ENCODE assay signal across 24 cellular contexts in the genomic region with DNA sequence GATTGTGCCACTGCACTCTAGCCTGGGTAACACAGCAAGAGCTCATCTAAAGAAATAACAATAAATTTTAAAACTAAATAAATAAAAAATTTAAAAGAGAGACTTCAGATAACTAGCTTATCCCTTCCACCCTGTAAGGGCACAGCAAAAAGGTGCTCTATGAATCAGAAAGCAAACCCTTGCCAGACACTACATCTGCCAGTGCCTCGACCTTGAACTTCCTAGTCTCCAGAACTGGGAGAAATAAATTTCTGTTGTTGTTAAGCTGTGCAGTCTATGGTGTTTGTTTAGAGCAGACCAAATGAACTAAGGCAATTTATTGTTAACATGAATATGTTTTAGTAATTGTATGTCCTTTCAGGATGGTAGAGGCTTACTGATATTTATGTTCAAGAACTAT.
A peak's percentile ranks its signal among the peaks of the same experiment; 100 is the strongest.
DNase-seq lines count a peak whose midpoint lies in the region; ATAC-seq, FAIRE-seq and TF ChIP-seq lines count a peak whose summit lies in the region.
"Had no signal": no experiment of that assay in that cellular context is flagged by ENCODE, and none has a peak within 500 bp of the region (broad histone marks: within the 10 kb centered on the region; RNA-seq: fewer than 3 reads in every experiment).

No MANE protein-coding gene starts in this region.

- POLR2A ChIA-PET in HepG2 (lab: Yijun Ruan, JAX): interaction anchor here (1.1 kb wide), 1 partner anchor 9 kb away, joined by 3 read pairs; no protein-coding TSS in a partner anchor

- no peak for TF ChIP-seq POLR2A in adrenal gland (IDR thresholded peaks at IDR 0.05)
- TF ChIP-seq POLR2A in HepG2 (IDR thresholded peaks at IDR 0.05; ENCODE audit: insufficient read depth in 1 of 2, low read depth in 2 of 2, low read length in 2 of 2): no peak
- TF ChIP-seq POLR2A in ovary (IDR thresholded peaks at IDR 0.05): no peak

- peaks cover 5% of the 10 kb centered on the region for H3K36me3 Mint-ChIP-seq in chondrocyte (ENCODE audit: low read depth)
- H3K36me3 Mint-ChIP-seq: CD4-positive, CD25-positive, alpha-beta regulatory T cell; CD8-positive, alpha-beta T cell had no signal

- H3K4me2 ChIP-seq in HepG2 (ENCODE audit: low read depth, low read length): no peak overlapping the region
- H3K4me2 ChIP-seq: BLaER1 had no signal

- H3K4me3 ChIP-seq in adrenal gland (no peak overlapping the region), HepG2 (replicated peaks in 1 of 3; ENCODE audit: insufficient read depth in 1 of 3, low read depth in 2 of 3, low read length in 3 of 3) (no peak overlapping the region), ovary (no peak overlapping the region)
- H3K4me3 ChIP-seq: BLaER1, GM12878, GM23248 had no signal

- CTCF ChIA-PET in HepG2 (lab: Yijun Ruan, JAX; ENCODE audit: low intra/inter-chr PET ratio, low total read pairs): no interaction called here

- TF ChIP-seq RAD21 in HepG2 (CRISPR knock-in tag; IDR thresholded peaks at IDR 0.05): no peak

- no peaks in the 10 kb centered on the region for H4K20me1 ChIP-seq in HepG2 (ENCODE audit: insufficient read depth, low read length)
- H4K20me1 ChIP-seq: BLaER1 had no signal

- H3K4me1 Mint-ChIP-seq in chondrocyte (ENCODE audit: low read depth): peaks cover 22% of the 10 kb centered on the region
- H3K4me1 Mint-ChIP-seq: B cell; CD4-positive, CD25-positive, alpha-beta regulatory T cell had no signal

- H3K79me2 ChIP-seq in HepG2 (ENCODE audit: insufficient read depth, low read length): no peaks in the 10 kb centered on the region

- peak; percentile 30 for FAIRE-seq in HepG2 (lab: Jason Lieb, UNC)
- FAIRE-seq: A204.1, GM12878, GM19239, H1 had no signal

- H3K27ac ChIP-seq in adrenal gland (peak overlapping the region in 2 of 5 donors; percentile 17 to 46), HepG2 (ENCODE audit: extremely low read length, insufficient read depth, low read length) (no peak overlapping the region), ovary (no peak overlapping the region)
- H3K27ac ChIP-seq: 22Rv1, BLaER1, C4-2B, GM23248 had no signal

- H3K9me3 ChIP-seq in adrenal gland (replicated peaks in 1 of 3) (no peaks in the 10 kb centered on the region), HepG2 (ENCODE audit: low read length) (peaks cover 15% of the 10 kb centered on the region), ovary (no peaks in the 10 kb centered on the region)

- no peak for TF ChIP-seq EP300 in HepG2 (IDR thresholded peaks at IDR 0.05; ENCODE audit: low read depth in 2 of 2, low read length in 2 of 2)
- no peak for TF ChIP-seq EP300 in HepG2 (CRISPR knock-in tag; IDR thresholded peaks at IDR 0.05; ENCODE audit: borderline replicate concordance)
- TF ChIP-seq EP300 in ovary (IDR thresholded peaks at IDR 0.05): no peak

- no peak for TF ChIP-seq CTCF in adrenal gland (IDR thresholded peaks at IDR 0.05)
- TF ChIP-seq CTCF in HepG2 (CRISPR knock-in tag; IDR thresholded peaks at IDR 0.05): no peak
- TF ChIP-seq CTCF in ovary (IDR thresholded peaks at IDR 0.05): no peak
- TF ChIP-seq CTCF in chondrocyte (IDR thresholded peaks at IDR 0.05): no peak

- no TSS peak for BruUV-seq in HepG2 (replicated peaks; lab: Mats Ljungman, UMichigan)

- no peak overlapping the region for H3K4me3 Mint-ChIP-seq in chondrocyte (ENCODE audit: unreplicated experiment)
- H3K4me3 Mint-ChIP-seq: B cell; CD4-positive, CD25-positive, alpha-beta regulatory T cell; CD8-positive, alpha-beta T cell had no signal

- H3K27me3 Mint-ChIP-seq in chondrocyte (ENCODE audit: low read depth): no peaks in the 10 kb centered on the region
- H3K27me3 Mint-ChIP-seq: CD4-positive, CD25-positive, alpha-beta regulatory T cell had no signal

- peaks cover 6 to 8% of the 10 kb centered on the region in 2 donors for H3K4me1 ChIP-seq in adrenal gland (replicated peaks in 1 of 2)
- peaks cover 18% of the 10 kb centered on the region for H3K4me1 ChIP-seq in HepG2 (ENCODE audit: insufficient read depth, low read length)
- H3K4me1 ChIP-seq in ovary (ENCODE audit: insufficient read depth): peaks cover 3% of the 10 kb centered on the region
- H3K4me1 ChIP-seq: BLaER1, Caco-2 had no signal

- H3K36me3 ChIP-seq in adrenal gland (replicated peaks in 1 of 2) (no peaks in the 10 kb centered on the region), HepG2 (replicated peaks in 1 of 2; ENCODE audit: control insufficient read depth in 1 of 2, insufficient read depth in 2 of 2, low read length in 2 of 2) (no peaks in the 10 kb centered on the region), ovary (no peaks in the 10 kb centered on the region)
- H3K36me3 ChIP-seq: BLaER1 had no signal

- in situ Hi-C loops in HepG2 (cut with HindIII; ENCODE audit: extremely low pct_ligation_motif_present, low pct_unique_long_range_greater_than_20kb): no loop called here

- H3K27me3 ChIP-seq in adrenal gland: no peaks in the 10 kb centered on the region
- H3K27me3 ChIP-seq in HepG2 (ENCODE audit: control insufficient read depth in 1 of 2, insufficient read depth in 2 of 2, low read length in 2 of 2): no peaks in the 10 kb centered on the region
- H3K27me3 ChIP-seq in ovary: no peaks in the 10 kb centered on the region
- H3K27me3 ChIP-seq: BLaER1 had no signal

- H2AFZ ChIP-seq in HepG2 (ENCODE audit: low read length): no peak overlapping the region
- H2AFZ ChIP-seq: GM23248 had no signal

- peaks cover 11% of the 10 kb centered on the region for H3K9me3 Mint-ChIP-seq in chondrocyte (ENCODE audit: low read depth)

- 0 out of 2 replicates have a peak overlapping the region, but pooled peaks have one; percentile 21 for H3K9ac ChIP-seq in HepG2 (ENCODE audit: insufficient read depth, low read depth, low read length)
- H3K9ac ChIP-seq: BLaER1, GM23248 had no signal

- intact Hi-C loops in adrenal gland (cut with DNase I): no loop called here
- intact Hi-C loops in HepG2 (cut with micrococcal nuclease; ENCODE audit: unreplicated experiment): no loop called here
- intact Hi-C loops in ovary (cut with DNase I): no loop called here

- WGBS in adrenal gland, 4 donors: 22 to 37% (median 25%) methylated on average over 1 of the region's 1 CpG
- 50% methylated on average over 1 of the region's 1 CpG for WGBS in HepG2 (ENCODE audit: low lambda C conversion rate)
- WGBS in ovary, 3 donors: 10 to 19% (median 11%) methylated on average over 1 of the region's 1 CpG

- no peak for ATAC-seq in HepG2
- ATAC-seq in HG02798 (IDR thresholded peaks at IDR 0.05; ENCODE audit: poor library complexity, unreplicated experiment): no peak
- ATAC-seq: CD8-positive, alpha-beta T cell; GM12878 had no signal

- DNase-seq in adrenal gland (peak; percentile 59 to 83 (median 69)), HepG2 (ENCODE audit: low spot score) (peak; percentile 40), ovary (peak; percentile 23 to 56 (median 39)), chondrocyte (ENCODE audit: low spot score) (no peak)
- DNase-seq in stimulated activated CD4-positive, alpha-beta T cell treated with anti-CD3 and anti-CD28 coated beads, Interleukin-1b, Interleukin-23, amount 100 ng/mL, for 48 hours: no peak
- DNase-seq: Caco-2; CD4-positive, CD25-positive, alpha-beta regulatory T cell; CD8-positive, alpha-beta T cell; DMS153; DMS79; EL; GDM1; GM23248; H7; HCEC 1CT had no signal

- H3K27ac Mint-ChIP-seq in chondrocyte (ENCODE audit: unreplicated experiment): no peak overlapping the region
- H3K27ac Mint-ChIP-seq: B cell; CD4-positive, CD25-positive, alpha-beta regulatory T cell; CD8-positive, alpha-beta T cell had no signal

TF ChIP-seq in HepG2, 621 proteins besides CTCF, POLR2A, EP300 and RAD21 (continues in another document):
- TF ChIP-seq RXRB (CRISPR knock-in tag; IDR thresholded peaks at IDR 0.05; ENCODE audit: borderline replicate concordance): 0 out of 2 replicates have a peak, but pooled peaks have one; percentile 32
- peak; percentile 91 for TF ChIP-seq RARA (CRISPR knock-in tag; IDR thresholded peaks at IDR 0.05)
- no peak for TF ChIP-seq ZNF737 (CRISPR knock-in tag; IDR thresholded peaks at IDR 0.05; ENCODE audit: borderline replicate concordance)
- no peak for TF ChIP-seq ZNF816 (CRISPR knock-in tag; IDR thresholded peaks at IDR 0.05; ENCODE audit: borderline replicate concordance)
- TF ChIP-seq, protein P1, sequence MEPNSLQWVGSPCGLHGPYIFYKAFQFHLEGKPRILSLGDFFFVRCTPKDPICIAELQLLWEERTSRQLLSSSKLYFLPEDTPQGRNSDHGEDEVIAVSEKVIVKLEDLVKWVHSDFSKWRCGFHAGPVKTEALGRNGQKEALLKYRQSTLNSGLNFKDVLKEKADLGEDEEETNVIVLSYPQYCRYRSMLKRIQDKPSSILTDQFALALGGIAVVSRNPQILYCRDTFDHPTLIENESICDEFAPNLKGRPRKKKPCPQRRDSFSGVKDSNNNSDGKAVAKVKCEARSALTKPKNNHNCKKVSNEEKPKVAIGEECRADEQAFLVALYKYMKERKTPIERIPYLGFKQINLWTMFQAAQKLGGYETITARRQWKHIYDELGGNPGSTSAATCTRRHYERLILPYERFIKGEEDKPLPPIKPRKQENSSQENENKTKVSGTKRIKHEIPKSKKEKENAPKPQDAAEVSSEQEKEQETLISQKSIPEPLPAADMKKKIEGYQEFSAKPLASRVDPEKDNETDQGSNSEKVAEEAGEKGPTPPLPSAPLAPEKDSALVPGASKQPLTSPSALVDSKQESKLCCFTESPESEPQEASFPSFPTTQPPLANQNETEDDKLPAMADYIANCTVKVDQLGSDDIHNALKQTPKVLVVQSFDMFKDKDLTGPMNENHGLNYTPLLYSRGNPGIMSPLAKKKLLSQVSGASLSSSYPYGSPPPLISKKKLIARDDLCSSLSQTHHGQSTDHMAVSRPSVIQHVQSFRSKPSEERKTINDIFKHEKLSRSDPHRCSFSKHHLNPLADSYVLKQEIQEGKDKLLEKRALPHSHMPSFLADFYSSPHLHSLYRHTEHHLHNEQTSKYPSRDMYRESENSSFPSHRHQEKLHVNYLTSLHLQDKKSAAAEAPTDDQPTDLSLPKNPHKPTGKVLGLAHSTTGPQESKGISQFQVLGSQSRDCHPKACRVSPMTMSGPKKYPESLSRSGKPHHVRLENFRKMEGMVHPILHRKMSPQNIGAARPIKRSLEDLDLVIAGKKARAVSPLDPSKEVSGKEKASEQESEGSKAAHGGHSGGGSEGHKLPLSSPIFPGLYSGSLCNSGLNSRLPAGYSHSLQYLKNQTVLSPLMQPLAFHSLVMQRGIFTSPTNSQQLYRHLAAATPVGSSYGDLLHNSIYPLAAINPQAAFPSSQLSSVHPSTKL (CRISPR knock-in tag; IDR thresholded peaks at IDR 0.05): peak; percentile 46; the same call in 1 of the 2 replicates
- TF ChIP-seq ZNF333 (CRISPR knock-in tag; IDR thresholded peaks at IDR 0.05; ENCODE audit: borderline replicate concordance): no peak
- TF ChIP-seq MED1 (CRISPR knock-in tag; IDR thresholded peaks at IDR 0.05): 0 out of 2 replicates have a peak, but pooled peaks have one; percentile 26
- no peak for TF ChIP-seq ZNF747 (CRISPR knock-in tag; IDR thresholded peaks at IDR 0.05; ENCODE audit: borderline replicate concordance)
- TF ChIP-seq FOXK1 (CRISPR knock-in tag; IDR thresholded peaks at IDR 0.05; ENCODE audit: borderline replicate concordance, low read depth): 0 out of 2 replicates have a peak, but pooled peaks have one; percentile 39
- no peak for TF ChIP-seq MLLT10 (CRISPR knock-in tag; IDR thresholded peaks at IDR 0.05)
- TF ChIP-seq GTF3A (CRISPR knock-in tag; conservative IDR thresholded peaks at IDR 0.05): no peak
- 0 out of 2 replicates have a peak, but pooled peaks have one; percentile 22 for TF ChIP-seq HMG20A (CRISPR knock-in tag; IDR thresholded peaks at IDR 0.05; ENCODE audit: borderline replicate concordance)

Comparison
In these comparisons a context has a peak if more than half of its experiments do, and no peak if none do; other contexts are left out.
1. DNase-seq: peak in adrenal gland (7 of 7), HepG2 (single experiment) and ovary (5 of 5); none in chondrocyte (single experiment) and stimulated activated CD4-positive, alpha-beta T cell treated with anti-CD3 and anti-CD28 coated beads, Interleukin-1b, Interleukin-23, amount 100 ng/mL, for 48 hours (single experiment).